15 cellular contexts compared by ENCODE assay signal in genomic region chr10:88741921-88742320, GRCh38. TPM values are rescaled to one million over a fixed set of nuclear protein-coding genes. Genes with fewer than 3 reads are reported as not detected.
"Had no signal": no experiment of that assay in that cellular context is flagged by ENCODE, and none has a peak within 500 bp of the region (broad histone marks: within the 10 kb centered on the region; RNA-seq: fewer than 3 reads in every experiment).

No MANE protein-coding gene starts in this region.

RNA-seq across cellular contexts. Expression of gene LIPN, which starts 17.9 kb away (rescaled TPM):
- total RNA-seq: colonic mucosa, dermis microvascular lymphatic vessel endothelial cell, endodermal cell, gastrocnemius medialis, glomerular endothelial cell, kidney epithelial cell, left cardiac atrium, lung microvascular endothelial cell, mucosa of gallbladder had no signal
- polyA plus RNA-seq: naive thymus-derived CD4-positive, alpha-beta T cell had no signal

RNA-seq across cellular contexts. Expression of gene LIPK, which starts 35.9 kb away (rescaled TPM):
- total RNA-seq: colonic mucosa; dermis microvascular lymphatic vessel endothelial cell; endodermal cell; gastrocnemius medialis; glomerular endothelial cell; heart right ventricle; kidney epithelial cell; left cardiac atrium; left lung; left ventricle myocardium superior; lower lobe of right lung; lung microvascular endothelial cell; mononuclear cell; mucosa of gallbladder; naive thymus-derived CD4-positive, alpha-beta T cell had no signal
- polyA plus RNA-seq: heart right ventricle; naive thymus-derived CD4-positive, alpha-beta T cell had no signal
